1 cellular context compared by ENCODE assay signal in the genomic region with DNA sequence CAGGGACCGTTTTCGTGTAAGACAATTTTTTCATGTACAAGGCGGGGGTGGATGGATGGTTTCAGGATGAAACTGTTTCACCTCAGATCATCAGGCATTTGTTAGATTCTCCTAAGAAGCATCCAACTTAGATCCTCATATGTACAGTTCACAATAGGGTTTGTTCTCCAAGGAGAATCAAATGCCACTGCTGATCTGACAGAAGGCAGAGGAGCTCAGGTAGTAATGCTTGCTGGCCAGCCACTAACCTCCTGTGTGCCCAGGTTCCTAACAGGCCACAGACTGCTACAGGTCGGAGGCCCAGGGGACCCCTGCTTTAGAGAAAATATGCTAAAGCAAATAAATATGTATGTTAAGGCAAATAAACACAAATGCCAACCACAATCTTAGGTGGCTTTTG.
TF ChIP-seq lines count a peak whose summit lies in the region.

No MANE protein-coding gene starts in this region.

TF ChIP-seq in A549, 52 proteins besides CTCF, POLR2A, EP300 and RAD21 (continued from another document):
- no peak for TF ChIP-seq SREBF2 (IDR thresholded peaks at IDR 0.05)
- TF ChIP-seq BHLHE40 (IDR thresholded peaks at IDR 0.05; ENCODE audit: low read depth, low read length) = no peak
- TF ChIP-seq JUN (IDR thresholded peaks at IDR 0.05) = no peak
- TF ChIP-seq HOXB5 (CRISPR knock-in tag; IDR thresholded peaks at IDR 0.05) = no peak
- TF ChIP-seq KDM5A (IDR thresholded peaks at IDR 0.05) = no peak
- no peak for TF ChIP-seq HEYL (CRISPR knock-in tag; IDR thresholded peaks at IDR 0.05)
- no peak for TF ChIP-seq CEBPB (IDR thresholded peaks at IDR 0.05)
- TF ChIP-seq TP53 (CRISPR knock-in tag; IDR thresholded peaks at IDR 0.05) = no peak
